23 cellular contexts compared by ENCODE assay signal in the genomic region with DNA sequence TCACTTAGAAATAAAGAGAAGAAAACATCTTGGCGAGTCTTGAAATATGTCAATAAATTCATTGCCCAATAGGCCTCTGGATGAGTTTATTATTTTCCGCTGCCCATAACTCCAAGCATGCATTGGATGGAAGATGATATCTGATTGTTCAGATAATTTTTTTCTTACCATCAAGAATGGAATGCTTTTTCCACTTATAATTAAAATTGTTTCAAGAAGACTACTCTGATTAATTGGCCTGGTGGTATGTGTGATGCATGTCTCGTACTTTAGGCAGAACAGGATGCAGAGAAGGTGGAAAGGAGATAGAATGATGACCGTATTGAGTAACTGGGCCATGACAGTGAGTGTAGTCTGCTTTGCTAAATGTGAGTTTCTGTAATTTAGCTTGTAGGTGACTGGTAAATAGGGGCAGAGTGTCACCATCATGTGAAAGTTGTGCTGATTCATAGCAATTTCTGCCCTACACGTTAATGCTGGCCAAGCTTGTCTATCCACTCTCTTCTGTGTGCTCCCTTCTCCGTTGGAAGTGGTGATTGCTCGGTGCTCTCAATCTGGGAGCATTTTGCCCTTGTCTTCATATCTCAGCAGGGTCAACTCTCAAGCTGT. TPM values are rescaled to one million over a fixed set of nuclear protein-coding genes. Genes with fewer than 3 reads are reported as not detected.
DNase-seq lines count a peak whose midpoint lies in the region; ATAC-seq and TF ChIP-seq lines count a peak whose summit lies in the region.
"Had no signal": no experiment of that assay in that cellular context is flagged by ENCODE, and none has a peak within 500 bp of the region (broad histone marks: within the 10 kb centered on the region; RNA-seq: fewer than 3 reads in every experiment).

No MANE protein-coding gene starts in this region.

- H4K5ac ChIP-seq in IMR-90 (ENCODE audit: low read depth, low read length), result no peak overlapping the region

- peak overlapping the region; percentile 61; the same call in 1 of the 2 replicates for H3K23ac ChIP-seq in IMR-90 (ENCODE audit: low read depth, low read length)

- no peak overlapping the region for H3K4me3 Mint-ChIP-seq in neural progenitor cell
- H3K4me3 Mint-ChIP-seq: activated naive CD4-positive, alpha-beta T cell treated with anti-CD3 and anti-CD28 coated beads, Interleukin-2, amount 10 ng/mL, durations not matched to agents 7 days and 5 days; naive thymus-derived CD8-positive, alpha-beta T cell had no signal

- H2BK120ac ChIP-seq in IMR-90 (ENCODE audit: low read depth, low read length), result peak overlapping the region; percentile 99

- H3K4me2 ChIP-seq in IMR-90 (ENCODE audit: low read depth, low read length), result no peak overlapping the region
- H3K4me2 ChIP-seq in neural progenitor cell, result no peak overlapping the region

- H4K91ac ChIP-seq in IMR-90 (ENCODE audit: insufficient read depth, low read depth, low read length), result peak overlapping the region; percentile 84

- no peaks in the 10 kb centered on the region for H3K79me2 ChIP-seq in neural progenitor cell (ENCODE audit: low read depth)

- POLR2A ChIA-PET in IMR-90 (lab: Charles Lee; ENCODE audit: unreplicated experiment), result interaction anchor here (0.6 to 1.0 kb wide), 2 partner anchors 18 to 20 kb away, joined by 3 to 4 read pairs; no protein-coding TSS in a partner anchor

- no peaks in the 10 kb centered on the region for H3K27me3 ChIP-seq in IMR-90 (ENCODE audit: control insufficient read depth, insufficient read depth, low read length)
- H3K27me3 ChIP-seq in neural progenitor cell, result no peaks in the 10 kb centered on the region
- no peaks in the 10 kb centered on the region for H3K27me3 ChIP-seq in uterus
- H3K27me3 ChIP-seq: vagina had no signal

- dilution Hi-C loops in IMR-90 (cut with HindIII; ENCODE audit: low sequenced_read_pairs, unreplicated experiment), result no loop called here

- peak overlapping the region; percentile 78 for H3K18ac ChIP-seq in IMR-90 (ENCODE audit: low read depth, low read length)

- DNase-seq in DMS53 treated with DMSO at 0.1 percent for 48 hours (lab: John Stamatoyannopoulos, UW; ENCODE audit: unreplicated experiment) (peak; percentile 45), IMR-90 (no peak), epithelial cell of prostate (ENCODE audit: low read depth, low spot score) (peak; percentile 14), neural progenitor cell (ENCODE audit: low spot score) (no peak), activated gamma-delta T cell treated with Interleukin-2 at 50 U/mL for 16 hours (no peak), erythroblast (lab: John Stamatoyannopoulos, UW) (no peak), uterus (no peak)
- DNase-seq: activated CD4-positive, alpha-beta T cell treated with anti-CD3 and anti-CD28 coated beads, Interleukin-2, amount 50 U/mL, for 4 hours; activated naive CD4-positive, alpha-beta T cell treated with anti-CD3 and anti-CD28 coated beads, Interleukin-2, amount 10 ng/mL, durations not matched to agents 7 days and 5 days; aorta; hypothalamus; islet precursor cell; Kasumi-1; mammary epithelial cell; naive thymus-derived CD8-positive, alpha-beta T cell; NCI-H1092; NCI-H524; Right ventricle myocardium superior; stimulated activated CD4-positive, alpha-beta T cell treated with anti-CD3 and anti-CD28 coated beads, Interleukin-4, amount 100 ng/mL, for 24 hours had no signal

- H3K4me1 Mint-ChIP-seq in neural progenitor cell, result peaks cover 61% of the 10 kb centered on the region
- H3K4me1 Mint-ChIP-seq: activated naive CD4-positive, alpha-beta T cell treated with anti-CD3 and anti-CD28 coated beads, Interleukin-2, amount 10 ng/mL, durations not matched to agents 7 days and 5 days had no signal

- no peaks in the 10 kb centered on the region for H4K20me1 ChIP-seq in IMR-90 (ENCODE audit: insufficient read depth, low read length)
- H4K20me1 ChIP-seq in neural progenitor cell (ENCODE audit: low read depth), result no peaks in the 10 kb centered on the region

- H3K9me1 ChIP-seq in IMR-90 (ENCODE audit: insufficient read depth, low read length), result peaks cover 13% of the 10 kb centered on the region

- TF ChIP-seq CTCF in IMR-90 (conservative IDR thresholded peaks at IDR 0.05; ENCODE audit: low read depth, low read length) (no peak), neural progenitor cell (IDR thresholded peaks at IDR 0.05) (no peak), uterus (IDR thresholded peaks at IDR 0.05) (no peak)

- H3K9me3 ChIP-seq in IMR-90 (ENCODE audit: control insufficient read depth, insufficient read depth, low read length) (no peaks in the 10 kb centered on the region), neural progenitor cell (ENCODE audit: low read depth) (no peaks in the 10 kb centered on the region), uterus (no peaks in the 10 kb centered on the region)
- H3K9me3 ChIP-seq: vagina had no signal

- H3K4ac ChIP-seq in IMR-90 (ENCODE audit: low read depth, low read length), result peak overlapping the region; percentile 95

- H3K9ac ChIP-seq in IMR-90 (ENCODE audit: low read depth, low read length) (no peak overlapping the region), neural progenitor cell (no peak overlapping the region)

- WGBS in IMR-90 (ENCODE audit: extremely low coverage in 2 of 2, insufficient read length in 1 of 2), 2 experiments, result 100% methylated on average over 3 of the region's 7 CpGs; no CpG with 5 or more reads in 1 of the 2 experiments

- peak overlapping the region; percentile 83; the same call in 2 of the 3 replicates for H2BK15ac ChIP-seq in IMR-90 (ENCODE audit: low read depth, low read length)

- H2BK5ac ChIP-seq in IMR-90 (ENCODE audit: low read depth, low read length, poor library complexity, severe bottlenecking), result peak overlapping the region; percentile 12

- H3K4me1 ChIP-seq in IMR-90 (ENCODE audit: control insufficient read depth, insufficient read depth, low read length) (peaks cover 25% of the 10 kb centered on the region), neural progenitor cell (peaks cover 15% of the 10 kb centered on the region), uterus (no peaks in the 10 kb centered on the region)

- no peaks in the 10 kb centered on the region for H3K9me3 Mint-ChIP-seq in neural progenitor cell
- H3K9me3 Mint-ChIP-seq: activated naive CD4-positive, alpha-beta T cell treated with anti-CD3 and anti-CD28 coated beads, Interleukin-2, amount 10 ng/mL, durations not matched to agents 7 days and 5 days; naive thymus-derived CD8-positive, alpha-beta T cell had no signal

- H3K4me3 ChIP-seq in IMR-90 (ENCODE audit: insufficient read depth, low read depth, low read length) (no peak overlapping the region), neural progenitor cell (no peak overlapping the region), uterus (no peak overlapping the region)
- H3K4me3 ChIP-seq: skin epidermis, vagina had no signal

- no peak overlapping the region for H3K27ac ChIP-seq in IMR-90 (ENCODE audit: insufficient read depth, low read length)
- H3K27ac ChIP-seq in epithelial cell of prostate, result no peak overlapping the region
- no peak overlapping the region for H3K27ac ChIP-seq in neural progenitor cell
- no peak overlapping the region for H3K27ac ChIP-seq in uterus
- H3K27ac ChIP-seq: vagina, VCaP had no signal

- H3K27me3 Mint-ChIP-seq in neural progenitor cell (ENCODE audit: insufficient read depth, low read depth), result peaks cover 6% of the 10 kb centered on the region

- intact Hi-C loops in IMR-90 (cut with micrococcal nuclease), result loop anchor here (5.0 kb wide), 2 partner anchors 95 to 115 kb away; no protein-coding TSS in a partner anchor
- intact Hi-C loops in uterus (cut with DNase I; ENCODE audit: low total_unique reads), result no loop called here

- H3K36me3 ChIP-seq in IMR-90 (ENCODE audit: control insufficient read depth, insufficient read depth, low read length), result no peaks in the 10 kb centered on the region
- no peaks in the 10 kb centered on the region for H3K36me3 ChIP-seq in neural progenitor cell
- no peaks in the 10 kb centered on the region for H3K36me3 ChIP-seq in uterus
- H3K36me3 ChIP-seq: vagina had no signal

- ATAC-seq in IMR-90 (ENCODE audit: low read depth), result no peak
- ATAC-seq in GM19035 (IDR thresholded peaks at IDR 0.05; ENCODE audit: unreplicated experiment), result no peak
- ATAC-seq: naive thymus-derived CD8-positive, alpha-beta T cell had no signal

- peak overlapping the region; percentile 76 for H3K27ac Mint-ChIP-seq in neural progenitor cell
- H3K27ac Mint-ChIP-seq: activated naive CD4-positive, alpha-beta T cell treated with anti-CD3 and anti-CD28 coated beads, Interleukin-2, amount 10 ng/mL, durations not matched to agents 7 days and 5 days; naive thymus-derived CD8-positive, alpha-beta T cell had no signal

- H3K56ac ChIP-seq in IMR-90 (ENCODE audit: extremely low read depth, insufficient read depth, low read length), result no peak overlapping the region

- in situ Hi-C loops in IMR-90 (cut with MboI; ENCODE audit: low sequenced_read_pairs), result no loop called here

- H3F3A ChIP-seq in neural progenitor cell (ENCODE audit: low read depth), result peaks cover 13% of the 10 kb centered on the region

- TF ChIP-seq RAD21 in IMR-90 (IDR thresholded peaks at IDR 0.05; ENCODE audit: low read length), result no peak

- no peak overlapping the region for H2AK9ac ChIP-seq in IMR-90 (replicated peaks; ENCODE audit: low read depth, low read length, poor library complexity)

- CTCF ChIA-PET in IMR-90 (lab: Yijun Ruan, JAX), result interaction anchor here (0.6 kb wide), 1 partner anchor 41 kb away, joined by 3 read pairs; no protein-coding TSS in a partner anchor

- H3K79me1 ChIP-seq in IMR-90 (ENCODE audit: low read depth in 1 of 2, low read length in 2 of 2), result peaks cover 6 to 17% of the 10 kb centered on the region in 2 experiments; a peak in 3 of 4 replicates

- H2AFZ ChIP-seq in IMR-90 (replicated peaks; ENCODE audit: low read length, poor library complexity) (no peak overlapping the region), neural progenitor cell (replicated peaks) (no peak overlapping the region)

- TF ChIP-seq POLR2A in IMR-90 (IDR thresholded peaks at IDR 0.05; ENCODE audit: low read depth, low read length) (no peak), erythroblast (IDR thresholded peaks at IDR 0.05; ENCODE audit: low read length) (no peak), uterus (IDR thresholded peaks at IDR 0.05) (no peak)

- no TSS peak for BruUV-seq in IMR-90 (replicated peaks; lab: Mats Ljungman, UMichigan)

- H3K14ac ChIP-seq in IMR-90 (replicated peaks; ENCODE audit: low read depth, low read length), result peak overlapping the region; percentile 97

- peak overlapping the region; percentile 40 to 93 for H4K8ac ChIP-seq in IMR-90 (ENCODE audit: low read depth in 2 of 2, low read length in 2 of 2)

- H2AK5ac ChIP-seq in IMR-90 (ENCODE audit: low read depth, low read length), result peak overlapping the region; percentile 98

- H2BK20ac ChIP-seq in IMR-90 (ENCODE audit: low read depth, low read length), result peak overlapping the region; percentile 98

- H3K36me3 Mint-ChIP-seq in neural progenitor cell, result peaks cover 10% of the 10 kb centered on the region
- H3K36me3 Mint-ChIP-seq: activated naive CD4-positive, alpha-beta T cell treated with anti-CD3 and anti-CD28 coated beads, Interleukin-2, amount 10 ng/mL, durations not matched to agents 7 days and 5 days; naive thymus-derived CD8-positive, alpha-beta T cell had no signal

RNA-seq across cellular contexts. Expression of gene SPATA13, which starts 13.5 kb away (rescaled TPM):
- total RNA-seq in IMR-90 (2012; rRNA removed) (11.4 and 12.5 TPM in 2 replicates), neural progenitor cell (ENCODE audit: low replicate concordance) (15.9 and 19.8 TPM in 2 replicates), uterus (10 to 100 TPM; 20.0 to 47.4 (median 27.6) TPM)
- polyA plus RNA-seq in IMR-90 (2012; rRNA removed), result 8.4 and 10.5 TPM in 2 replicates
- polyA plus RNA-seq in IMR-90 (2012; cell fraction: cytosol; rRNA removed), result 4.7 and 5.1 TPM in 2 replicates
- polyA plus RNA-seq in IMR-90 (2012; cell fraction: nucleus; rRNA removed; ENCODE audit: low replicate concordance), result 28.6 and 38.1 TPM in 2 replicates

Comparison
In these comparisons a context has a peak if more than half of its experiments do, and no peak if none do; other contexts are left out.
1. DNase-seq: peak in DMS53 treated with DMSO at 0.1 percent for 48 hours (single experiment) and epithelial cell of prostate (single experiment); none in IMR-90 (single experiment), neural progenitor cell (single experiment), activated gamma-delta T cell treated with Interleukin-2 at 50 U/mL for 16 hours (single experiment), erythroblast (0 of 2) and uterus (0 of 2).